7 cellular contexts compared by ENCODE assay signal in genomic region chr4:1200425-1201035, GRCh38. TPM values are rescaled to one million over a fixed set of nuclear protein-coding genes. Genes with fewer than 3 reads are reported as not detected.
DNase-seq lines count a peak whose midpoint lies in the region; ATAC-seq and TF ChIP-seq lines count a peak whose summit lies in the region.

No MANE protein-coding gene starts in this region.

- ATAC-seq in GM18870 (IDR thresholded peaks at IDR 0.05; ENCODE audit: unreplicated experiment) = peak; percentile 3

- H2BK12ac ChIP-seq in mesenchymal stem cell (ENCODE audit: low read length in 2 of 2) = peak overlapping the region; percentile 86 to 100

- in situ Hi-C loops in KBM-7 (cut with MboI; ENCODE audit: low pct_unique_long_range_greater_than_20kb, low sequenced_read_pairs) = no loop called here
- in situ Hi-C loops in astrocyte of the cerebellum (cut with HindIII; ENCODE audit: low sequenced_read_pairs) = loop anchor here (5.0 kb wide), 2 partner anchors 42 to 48 kb away; no protein-coding TSS in a partner anchor

- H3K36me3 ChIP-seq in mesenchymal stem cell (ENCODE audit: control insufficient read depth in 1 of 2, insufficient read depth in 2 of 2, low read depth in 1 of 2, low read length in 2 of 2) = peaks cover 12 to 30% of the 10 kb centered on the region in 2 experiments

- 8% methylated on average over 17 of the region's 20 CpGs for WGBS in mesenchymal stem cell

- peak overlapping the region; percentile 82 for H3K9ac ChIP-seq in mesenchymal stem cell (ENCODE audit: low read length)

- H3K4ac ChIP-seq in mesenchymal stem cell (ENCODE audit: low read depth in 1 of 2, low read length in 2 of 2) = peak overlapping the region; percentile 99

- peak overlapping the region; percentile 72 for H2AK5ac ChIP-seq in mesenchymal stem cell (ENCODE audit: low read length, severe bottlenecking)

- H3K27me3 ChIP-seq in mesenchymal stem cell (ENCODE audit: control insufficient read depth in 1 of 2, insufficient read depth in 1 of 2, low read length in 2 of 2) = no peaks in the 10 kb centered on the region

- no peak overlapping the region for H3K4me2 ChIP-seq in mesenchymal stem cell (ENCODE audit: low read length, poor library complexity, severe bottlenecking)

- H3K23ac ChIP-seq in mesenchymal stem cell (ENCODE audit: low read length in 2 of 2) = peak overlapping the region in 1 of 2 experiments; percentile 75

- H3K4me3 ChIP-seq in astrocyte of the cerebellum (ENCODE audit: low read depth, low read length) (no peak overlapping the region), mesenchymal stem cell (ENCODE audit: insufficient read depth in 1 of 2, low read depth in 1 of 2, low read length in 2 of 2) (peak overlapping the region in 1 of 2 experiments; percentile 82)

- TF ChIP-seq CTCF in astrocyte of the cerebellum (IDR thresholded peaks at IDR 0.05; ENCODE audit: low read depth, low read length, missing control alignments) = no peak

- peak overlapping the region; percentile 48 to 79 for H3K14ac ChIP-seq in mesenchymal stem cell (ENCODE audit: low read length in 2 of 2)

- H4K8ac ChIP-seq in mesenchymal stem cell (ENCODE audit: low read length) = peak overlapping the region; percentile 100

- peak overlapping the region; percentile 94 for H2BK15ac ChIP-seq in mesenchymal stem cell (ENCODE audit: low read depth, poor library complexity, severe bottlenecking)

- no peak overlapping the region for H2AFZ ChIP-seq in mesenchymal stem cell (ENCODE audit: low read depth, low read length)

- H3K4me1 ChIP-seq in mesenchymal stem cell (ENCODE audit: control insufficient read depth, insufficient read depth, low read depth, low read length) = peaks cover 58% of the 10 kb centered on the region

- peak overlapping the region; percentile 100 for H4K91ac ChIP-seq in mesenchymal stem cell (ENCODE audit: low read length)

- H3K9me3 ChIP-seq in mesenchymal stem cell (ENCODE audit: control insufficient read depth, low read length) = no peaks in the 10 kb centered on the region

- peak overlapping the region; percentile 72 for H3K27ac ChIP-seq in mesenchymal stem cell (ENCODE audit: low read length, poor library complexity, severe bottlenecking)

- DNase-seq in KBM-7 (peak; percentile 12), astrocyte of the cerebellum (ENCODE audit: low read depth) (peak; percentile 59), mesenchymal stem cell (peak; percentile 97), SW480 (ENCODE audit: low spot score) (no peak), NCI-H2227 (lab: John Stamatoyannopoulos, UW; ENCODE audit: unreplicated experiment) (no peak), NCI-H1417 (lab: John Stamatoyannopoulos, UW) (no peak)

- peak overlapping the region; percentile 99 to 100 for H3K18ac ChIP-seq in mesenchymal stem cell (ENCODE audit: low read depth in 1 of 2, low read length in 2 of 2)

- peaks cover 5% of the 10 kb centered on the region for H3K79me1 ChIP-seq in mesenchymal stem cell (replicated peaks; ENCODE audit: low read length, poor library complexity, severe bottlenecking)

- peak overlapping the region; percentile 66 for H2BK5ac ChIP-seq in mesenchymal stem cell (ENCODE audit: low read depth, low read length, poor library complexity, severe bottlenecking)

- H2BK120ac ChIP-seq in mesenchymal stem cell (ENCODE audit: low read depth, low read length) = peak overlapping the region; percentile 86

RNA-seq across cellular contexts. Expression of gene SPON2, which starts 28.1 kb away (rescaled TPM):
- 3,023 TPM for polyA plus RNA-seq in mesenchymal stem cell (2013, experiment 1 of 2)
- 3,062 TPM for polyA plus RNA-seq in mesenchymal stem cell (2013, experiment 2 of 2)

RNA-seq across cellular contexts. Expression of gene CTBP1, which starts 48.4 kb away (rescaled TPM):
- polyA plus RNA-seq in mesenchymal stem cell (2013, experiment 1 of 2) = 96.7 TPM
- 92.8 TPM for polyA plus RNA-seq in mesenchymal stem cell (2013, experiment 2 of 2)

Comparison
In these comparisons a context has a peak if more than half of its experiments do, and no peak if none do; other contexts are left out.
1. DNase-seq: peak in KBM-7 (single experiment), astrocyte of the cerebellum (single experiment) and mesenchymal stem cell (single experiment); none in SW480 (single experiment), NCI-H2227 (single experiment) and NCI-H1417 (0 of 3).